ENCODE assay signal across 8 cellular contexts in genomic region chr5:127785098-127785927, GRCh38.
DNase-seq lines count a peak whose midpoint lies in the region; ATAC-seq and TF ChIP-seq lines count a peak whose summit lies in the region.

No MANE protein-coding gene starts in this region.

- no peaks in the 10 kb centered on the region for H3K27me3 Mint-ChIP-seq in CD4-positive, alpha-beta T cell

- CTCF ChIA-PET in CD4-positive, alpha-beta T cell (lab: Charles Lee) = interaction anchor here (1.9 kb wide), 1 partner anchor 299 kb away, joined by 4 read pairs; no protein-coding TSS in a partner anchor

- no peaks in the 10 kb centered on the region for H3K9me2 ChIP-seq in Karpas-422 (replicated peaks; ENCODE audit: insufficient read depth, low read length)

- peak overlapping the region; percentile 12; the same call in 1 of the 2 replicates for H2AFZ ChIP-seq in Karpas-422 (ENCODE audit: low read length)

- H3K36me3 Mint-ChIP-seq in CD4-positive, alpha-beta T cell (ENCODE audit: low read depth) = no peaks in the 10 kb centered on the region

- no peaks in the 10 kb centered on the region for H3K79me2 ChIP-seq in Karpas-422 (ENCODE audit: low read length)

- no peak overlapping the region for H3K4me3 Mint-ChIP-seq in CD4-positive, alpha-beta T cell

- peaks cover 5% of the 10 kb centered on the region for H3K4me1 Mint-ChIP-seq in CD4-positive, alpha-beta T cell (ENCODE audit: low read depth)

- TF ChIP-seq CTCF in CD4-positive, alpha-beta T cell (IDR thresholded peaks at IDR 0.05) = no peak
- no peak for TF ChIP-seq CTCF in ascending aorta (IDR thresholded peaks at IDR 0.05)

- H3K27ac Mint-ChIP-seq in CD4-positive, alpha-beta T cell = peak overlapping the region; percentile 62

- H3K36me3 ChIP-seq in Karpas-422 (ENCODE audit: insufficient read depth, low read length) = no peaks in the 10 kb centered on the region; the same call in 1 of the 2 replicates
- no peaks in the 10 kb centered on the region for H3K36me3 ChIP-seq in ascending aorta

- no peaks in the 10 kb centered on the region for H3K27me3 ChIP-seq in CD4-positive, alpha-beta T cell (ENCODE audit: control insufficient read depth, insufficient read depth, low read length)
- H3K27me3 ChIP-seq in Karpas-422 (ENCODE audit: low read length) (no peaks in the 10 kb centered on the region), ascending aorta (no peaks in the 10 kb centered on the region)

- 0 out of 2 replicates have a peak overlapping the region, but pooled peaks have one; percentile 5 for H3K9ac ChIP-seq in Karpas-422 (ENCODE audit: low read length)

- peaks cover 15% of the 10 kb centered on the region for H3K9me3 Mint-ChIP-seq in CD4-positive, alpha-beta T cell

- peak; percentile 79 for ATAC-seq in CD4-positive, alpha-beta T cell (ENCODE audit: poor library complexity)
- ATAC-seq in GM19463 (IDR thresholded peaks at IDR 0.05; ENCODE audit: unreplicated experiment) (peak; percentile 84), esophagus mucosa (peak; percentile 75)

- intact Hi-C loops in CD4-positive, alpha-beta T cell (cut with DNase I, micrococcal nuclease) = no loop called here
- intact Hi-C loops in ascending aorta (cut with DNase I) = no loop called here

- H3K9me3 ChIP-seq in CD4-positive, alpha-beta T cell (ENCODE audit: control insufficient read depth, low read length) = no peaks in the 10 kb centered on the region
- H3K9me3 ChIP-seq in Karpas-422 (ENCODE audit: low read length) (no peaks in the 10 kb centered on the region), ascending aorta (no peaks in the 10 kb centered on the region)

- peaks cover 19% of the 10 kb centered on the region for H3K4me1 ChIP-seq in Karpas-422 (ENCODE audit: low read length)
- no peaks in the 10 kb centered on the region for H3K4me1 ChIP-seq in ascending aorta

- POLR2A ChIA-PET in CD4-positive, alpha-beta T cell (lab: Charles Lee) = no interaction called here

- no peak for DNase-seq in CD4-positive, alpha-beta T cell
- DNase-seq in Karpas-422 = peak; percentile 55
- no peak for DNase-seq in SHP77 (lab: John Stamatoyannopoulos, UW)
- DNase-seq in ascending aorta (ENCODE audit: low spot score in 2 of 2) = no peak
- DNase-seq in NCI-H2196 treated with DMSO at 0.1 percent for 48 hours (lab: John Stamatoyannopoulos, UW; ENCODE audit: unreplicated experiment) = no peak
- DNase-seq in DMS79 treated with DMSO at 0.1 percent for 48 hours (lab: John Stamatoyannopoulos, UW) = no peak

- H3K27ac ChIP-seq in CD4-positive, alpha-beta T cell (ENCODE audit: low read depth, low read length) = no peak overlapping the region
- H3K27ac ChIP-seq in Karpas-422 (ENCODE audit: low read length) (no peak overlapping the region), ascending aorta (no peak overlapping the region)

- H4K20me1 ChIP-seq in Karpas-422 (ENCODE audit: insufficient read depth, low read depth, low read length) = no peaks in the 10 kb centered on the region

- H3K4me2 ChIP-seq in Karpas-422 (ENCODE audit: low read depth, low read length, poor library complexity, severe bottlenecking) = peak overlapping the region; percentile 52

- peak overlapping the region; percentile 32; the same call in 1 of the 2 replicates for H3K4me3 ChIP-seq in Karpas-422 (ENCODE audit: low read length)
- no peak overlapping the region for H3K4me3 ChIP-seq in ascending aorta
